ENCODE assay signal across 11 cellular contexts in genomic region chr11:29019960-29020683, GRCh38.
DNase-seq lines count a peak whose midpoint lies in the region; ATAC-seq and TF ChIP-seq lines count a peak whose summit lies in the region.
"Had no signal": no experiment of that assay in that cellular context is flagged by ENCODE, and none has a peak within 500 bp of the region (broad histone marks: within the 10 kb centered on the region; RNA-seq: fewer than 3 reads in every experiment).

No MANE protein-coding gene starts in this region.

- peak; percentile 62 for DNase-seq in DMS53 (lab: John Stamatoyannopoulos, UW)
- peak; percentile 73 for DNase-seq in M059J (ENCODE audit: low read depth)
- DNase-seq in mesothelial cell of epicardium (ENCODE audit: low spot score in 2 of 2, unreplicated experiment in 2 of 2): no peak
- DNase-seq in activated T-helper 1 cell treated with anti-CD3 and anti-CD28 coated beads, Interleukin-12 subunit alpha, Interleukin-12 subunit beta, Interleukin-2, Interleukin-4 antibody, amounts not matched to agents 30 ng/mL and 10 ng/mL and 1 ng/mL, durations not matched to agents 14 hours and 24 hours and 36 hours (ENCODE audit: low spot score): no peak
- no peak for DNase-seq in AG20443 (ENCODE audit: low spot score)
- DNase-seq: activated CD8-positive, alpha-beta T cell treated with anti-CD3 and anti-CD28 coated beads for 36 hours; Peyer's patch; stimulated activated CD4-positive, alpha-beta T cell treated with anti-CD3 and anti-CD28 coated beads, Interleukin-15, amount 100 ng/mL, for 24 hours had no signal

- no peak for ATAC-seq in GM19324 (IDR thresholded peaks at IDR 0.05; ENCODE audit: low FRiP score, unreplicated experiment)
- ATAC-seq in HG03139 (IDR thresholded peaks at IDR 0.05; ENCODE audit: unreplicated experiment): no peak
- ATAC-seq: activated CD8-positive, alpha-beta T cell treated with anti-CD3 and anti-CD28 coated beads for 36 hours had no signal

- TF ChIP-seq CTCF in brain (conservative IDR thresholded peaks at IDR 0.05): peak; percentile 29 to 63
- TF ChIP-seq CTCF in mesothelial cell of epicardium (IDR thresholded peaks at IDR 0.05; ENCODE audit: unreplicated experiment): peak; percentile 49

- no peaks in the 10 kb centered on the region for H3K4me1 Mint-ChIP-seq in brain
- H3K4me1 Mint-ChIP-seq in mesothelial cell of epicardium: peaks cover 8% of the 10 kb centered on the region
- no peaks in the 10 kb centered on the region for H3K4me1 Mint-ChIP-seq in activated T-helper 1 cell treated with anti-CD3 and anti-CD28 coated beads, Interleukin-12 subunit alpha, Interleukin-12 subunit beta, Interleukin-2, Interleukin-4 antibody, amounts not matched to agents 30 ng/mL and 10 ng/mL and 1 ng/mL, durations not matched to agents 14 hours and 24 hours and 36 hours (ENCODE audit: low read depth)

- H3K4me3 Mint-ChIP-seq in brain (no peak overlapping the region), mesothelial cell of epicardium (no peak overlapping the region)
- no peak overlapping the region for H3K4me3 Mint-ChIP-seq in activated T-helper 1 cell treated with anti-CD3 and anti-CD28 coated beads, Interleukin-12 subunit alpha, Interleukin-12 subunit beta, Interleukin-2, Interleukin-4 antibody, amounts not matched to agents 30 ng/mL and 10 ng/mL and 1 ng/mL, durations not matched to agents 14 hours and 24 hours and 36 hours
- H3K4me3 Mint-ChIP-seq: activated CD8-positive, alpha-beta T cell treated with anti-CD3 and anti-CD28 coated beads for 36 hours had no signal

- H3K9me3 Mint-ChIP-seq in brain (no peaks in the 10 kb centered on the region), mesothelial cell of epicardium (peaks cover 9% of the 10 kb centered on the region)
- H3K9me3 Mint-ChIP-seq in activated T-helper 1 cell treated with anti-CD3 and anti-CD28 coated beads, Interleukin-12 subunit alpha, Interleukin-12 subunit beta, Interleukin-2, Interleukin-4 antibody, amounts not matched to agents 30 ng/mL and 10 ng/mL and 1 ng/mL, durations not matched to agents 14 hours and 24 hours and 36 hours: peaks cover 14% of the 10 kb centered on the region

- H3K36me3 Mint-ChIP-seq in brain: no peaks in the 10 kb centered on the region
- no peaks in the 10 kb centered on the region for H3K36me3 Mint-ChIP-seq in mesothelial cell of epicardium
- H3K36me3 Mint-ChIP-seq in activated T-helper 1 cell treated with anti-CD3 and anti-CD28 coated beads, Interleukin-12 subunit alpha, Interleukin-12 subunit beta, Interleukin-2, Interleukin-4 antibody, amounts not matched to agents 30 ng/mL and 10 ng/mL and 1 ng/mL, durations not matched to agents 14 hours and 24 hours and 36 hours (ENCODE audit: low read depth): no peaks in the 10 kb centered on the region

- H3K27ac Mint-ChIP-seq in brain: no peak overlapping the region
- no peak overlapping the region for H3K27ac Mint-ChIP-seq in mesothelial cell of epicardium
- no peak overlapping the region for H3K27ac Mint-ChIP-seq in activated T-helper 1 cell treated with anti-CD3 and anti-CD28 coated beads, Interleukin-12 subunit alpha, Interleukin-12 subunit beta, Interleukin-2, Interleukin-4 antibody, amounts not matched to agents 30 ng/mL and 10 ng/mL and 1 ng/mL, durations not matched to agents 14 hours and 24 hours and 36 hours
- H3K27ac Mint-ChIP-seq: activated CD8-positive, alpha-beta T cell treated with anti-CD3 and anti-CD28 coated beads for 36 hours had no signal

- intact Hi-C loops in activated T-helper 1 cell treated with anti-CD3 and anti-CD28 coated beads, Interleukin-12 subunit alpha, Interleukin-12 subunit beta, Interleukin-2, Interleukin-4 antibody, amounts not matched to agents 30 ng/mL and 10 ng/mL and 1 ng/mL, durations not matched to agents 14 hours and 24 hours and 36 hours (cut with micrococcal nuclease): no loop called here

- H3K27me3 Mint-ChIP-seq in brain: no peaks in the 10 kb centered on the region
- H3K27me3 Mint-ChIP-seq in mesothelial cell of epicardium (ENCODE audit: low read depth): no peaks in the 10 kb centered on the region
- H3K27me3 Mint-ChIP-seq in activated T-helper 1 cell treated with anti-CD3 and anti-CD28 coated beads, Interleukin-12 subunit alpha, Interleukin-12 subunit beta, Interleukin-2, Interleukin-4 antibody, amounts not matched to agents 30 ng/mL and 10 ng/mL and 1 ng/mL, durations not matched to agents 14 hours and 24 hours and 36 hours (ENCODE audit: insufficient read depth): no peaks in the 10 kb centered on the region
- H3K27me3 Mint-ChIP-seq: activated CD8-positive, alpha-beta T cell treated with anti-CD3 and anti-CD28 coated beads for 36 hours had no signal

Comparison
In these comparisons a context has a peak if more than half of its experiments do, and no peak if none do; other contexts are left out.
1. DNase-seq: peak in DMS53 (single experiment) and M059J (single experiment); none in mesothelial cell of epicardium (0 of 2), activated T-helper 1 cell treated with anti-CD3 and anti-CD28 coated beads, Interleukin-12 subunit alpha, Interleukin-12 subunit beta, Interleukin-2, Interleukin-4 antibody, amounts not matched to agents 30 ng/mL and 10 ng/mL and 1 ng/mL, durations not matched to agents 14 hours and 24 hours and 36 hours (single experiment) and AG20443 (single experiment).